2 cellular contexts compared by ENCODE assay signal in the genomic region with DNA sequence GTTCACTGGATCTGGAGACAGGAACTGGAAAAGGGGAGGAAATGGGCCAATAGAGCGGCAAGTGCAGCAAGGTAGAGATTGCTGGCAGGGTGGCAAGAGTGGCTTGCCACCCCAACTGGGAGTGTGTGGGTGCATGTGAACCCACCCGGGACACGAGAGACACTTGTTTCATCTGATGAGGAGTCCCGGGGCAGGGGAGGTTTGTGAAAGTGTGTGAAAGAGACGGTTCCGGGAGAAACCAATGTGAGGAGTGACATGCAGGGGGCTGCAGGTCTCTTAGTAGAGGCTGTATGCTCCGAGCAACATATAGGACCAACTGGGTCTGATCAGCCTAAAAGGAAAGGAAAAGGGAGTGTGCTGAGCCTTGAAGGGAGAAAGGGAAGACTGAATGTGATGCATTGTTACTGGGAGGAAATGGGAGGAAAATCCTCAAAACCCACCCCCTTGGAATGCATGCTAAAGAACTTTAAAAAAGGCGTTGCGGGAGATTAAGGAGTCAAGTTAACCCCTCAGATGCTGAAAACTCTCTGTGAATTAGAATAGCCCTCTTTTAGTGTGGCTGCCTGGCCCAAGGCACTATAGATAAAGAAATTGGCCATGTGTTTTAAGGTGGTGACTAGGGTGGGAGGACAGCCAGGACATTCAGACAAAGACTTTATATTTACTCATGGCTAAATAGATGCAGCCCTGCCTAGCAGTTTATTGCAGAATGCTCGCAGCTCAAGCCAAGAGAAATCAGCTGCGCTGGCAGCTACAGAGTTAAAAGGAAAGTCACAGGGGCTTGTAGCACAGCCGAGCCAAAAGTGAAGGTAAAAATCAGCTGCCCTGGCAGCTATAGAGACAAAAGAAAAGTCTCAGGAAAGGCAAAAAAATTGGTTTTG.
TF ChIP-seq lines count a peak whose summit lies in the region.

No MANE protein-coding gene starts in this region.

TF ChIP-seq in IMR-90, 13 proteins besides CTCF, POLR2A, EP300 and RAD21:
- TF ChIP-seq RCOR1 (IDR thresholded peaks at IDR 0.05; ENCODE audit: insufficient replicate concordance, low read length): no peak
- TF ChIP-seq CEBPB (IDR thresholded peaks at IDR 0.05; ENCODE audit: low read depth, low read length): no peak
- no peak for TF ChIP-seq SMC3 (IDR thresholded peaks at IDR 0.05; ENCODE audit: low read depth, low read length)
- TF ChIP-seq RFX5 (IDR thresholded peaks at IDR 0.05; ENCODE audit: low read depth, low read length): no peak
- no peak for TF ChIP-seq CHD1 (IDR thresholded peaks at IDR 0.05; ENCODE audit: low read depth, low read length)
- TF ChIP-seq FOS (IDR thresholded peaks at IDR 0.05; ENCODE audit: low read depth, low read length): no peak
- TF ChIP-seq, protein P1, sequence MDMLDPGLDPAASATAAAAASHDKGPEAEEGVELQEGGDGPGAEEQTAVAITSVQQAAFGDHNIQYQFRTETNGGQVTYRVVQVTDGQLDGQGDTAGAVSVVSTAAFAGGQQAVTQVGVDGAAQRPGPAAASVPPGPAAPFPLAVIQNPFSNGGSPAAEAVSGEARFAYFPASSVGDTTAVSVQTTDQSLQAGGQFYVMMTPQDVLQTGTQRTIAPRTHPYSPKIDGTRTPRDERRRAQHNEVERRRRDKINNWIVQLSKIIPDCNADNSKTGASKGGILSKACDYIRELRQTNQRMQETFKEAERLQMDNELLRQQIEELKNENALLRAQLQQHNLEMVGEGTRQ (IDR thresholded peaks at IDR 0.05; ENCODE audit: low read depth, low read length): no peak
- no peak for TF ChIP-seq MXI1 (IDR thresholded peaks at IDR 0.05; ENCODE audit: borderline replicate concordance, low read depth, low read length)
- TF ChIP-seq, protein P2, sequence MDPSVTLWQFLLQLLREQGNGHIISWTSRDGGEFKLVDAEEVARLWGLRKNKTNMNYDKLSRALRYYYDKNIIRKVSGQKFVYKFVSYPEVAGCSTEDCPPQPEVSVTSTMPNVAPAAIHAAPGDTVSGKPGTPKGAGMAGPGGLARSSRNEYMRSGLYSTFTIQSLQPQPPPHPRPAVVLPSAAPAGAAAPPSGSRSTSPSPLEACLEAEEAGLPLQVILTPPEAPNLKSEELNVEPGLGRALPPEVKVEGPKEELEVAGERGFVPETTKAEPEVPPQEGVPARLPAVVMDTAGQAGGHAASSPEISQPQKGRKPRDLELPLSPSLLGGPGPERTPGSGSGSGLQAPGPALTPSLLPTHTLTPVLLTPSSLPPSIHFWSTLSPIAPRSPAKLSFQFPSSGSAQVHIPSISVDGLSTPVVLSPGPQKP (IDR thresholded peaks at IDR 0.05; ENCODE audit: borderline replicate concordance, low read depth, low read length): no peak
- no peak for TF ChIP-seq MAZ (IDR thresholded peaks at IDR 0.05; ENCODE audit: borderline replicate concordance, low read depth, low read length)
- TF ChIP-seq MAFK (IDR thresholded peaks at IDR 0.05; ENCODE audit: low read depth, low read length): no peak
- TF ChIP-seq BHLHE40 (IDR thresholded peaks at IDR 0.05; ENCODE audit: low read depth, low read length): no peak
- no peak for TF ChIP-seq NFE2L2 (IDR thresholded peaks at IDR 0.05; ENCODE audit: low read depth, low read length)

TF ChIP-seq in endothelial cell of umbilical vein, 7 proteins besides CTCF, POLR2A, EP300 and RAD21:
- TF ChIP-seq POLR2AphosphoS5 (IDR thresholded peaks at IDR 0.05; ENCODE audit: insufficient read depth, low read depth, low read length): no peak
- TF ChIP-seq, protein P3, sequence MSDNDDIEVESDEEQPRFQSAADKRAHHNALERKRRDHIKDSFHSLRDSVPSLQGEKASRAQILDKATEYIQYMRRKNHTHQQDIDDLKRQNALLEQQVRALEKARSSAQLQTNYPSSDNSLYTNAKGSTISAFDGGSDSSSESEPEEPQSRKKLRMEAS (IDR thresholded peaks at IDR 0.05; ENCODE audit: insufficient read depth, insufficient read length): no peak
- no peak for TF ChIP-seq EZH2 (IDR thresholded peaks at IDR 0.05; ENCODE audit: borderline replicate concordance, low read depth, low read length, severe bottlenecking)
- no peak for TF ChIP-seq JUN (IDR thresholded peaks at IDR 0.05; ENCODE audit: borderline replicate concordance, insufficient read depth, insufficient read length, low read depth)
- no peak for TF ChIP-seq MYC (IDR thresholded peaks at IDR 0.05; ENCODE audit: low read depth, low read length)
- no peak for TF ChIP-seq GATA2 (IDR thresholded peaks at IDR 0.05; ENCODE audit: insufficient read depth, insufficient read length, low read depth, low read length)
- no peak for TF ChIP-seq FOS (IDR thresholded peaks at IDR 0.05; ENCODE audit: borderline replicate concordance, insufficient read depth, low read length)
